In genomic region chr10:100350914-100351485, GRCh38 we compare ENCODE assay signal across 12 cellular contexts. TPM values are rescaled to one million over a fixed set of nuclear protein-coding genes. Genes with fewer than 3 reads are reported as not detected.
DNase-seq lines count a peak whose midpoint lies in the region; ATAC-seq and TF ChIP-seq lines count a peak whose summit lies in the region.
"Had no signal": no experiment of that assay in that cellular context is flagged by ENCODE, and none has a peak within 500 bp of the region (broad histone marks: within the 10 kb centered on the region; RNA-seq: fewer than 3 reads in every experiment).

No MANE protein-coding gene starts in this region.

- POLR2A ChIA-PET in activated CD4-positive, alpha-beta T cell treated with anti-CD3 and anti-CD28 coated beads, Interleukin-2, amount 10 ng/mL, durations not matched to agents 7 days and 5 days (lab: Charles Lee) = interaction anchor here (0.8 kb wide), 1 partner anchor 14 kb away, joined by 4 read pairs; no protein-coding TSS in a partner anchor

- CTCF ChIA-PET in activated CD4-positive, alpha-beta T cell treated with anti-CD3 and anti-CD28 coated beads, Interleukin-2, amount 10 ng/mL, durations not matched to agents 7 days and 5 days (lab: Charles Lee) = interaction anchor here (0.8 to 2.1 kb wide), 5 partner anchors 12 to 163 kb away, joined by 3 to 4 read pairs (median 3); no protein-coding TSS in a partner anchor

- H3K9me3 ChIP-seq in subcutaneous abdominal adipose tissue (ENCODE audit: control insufficient read depth in 5 of 5, low read length in 5 of 5) (no peaks in the 10 kb centered on the region), stomach (no peaks in the 10 kb centered on the region)
- H3K9me3 ChIP-seq: thyroid gland had no signal

- H3K4me1 ChIP-seq in subcutaneous abdominal adipose tissue (ENCODE audit: control insufficient read depth in 5 of 5, insufficient read depth in 5 of 5, low read length in 5 of 5) (peaks cover 4 to 81% (median 51%) of the 10 kb centered on the region in 5 donors), stomach (peaks cover 6 to 62% (median 27%) of the 10 kb centered on the region in 4 donors)

- no peaks in the 10 kb centered on the region for H3K9me3 Mint-ChIP-seq in activated CD4-positive, alpha-beta T cell treated with anti-CD3 and anti-CD28 coated beads, Interleukin-2, amount 10 ng/mL, durations not matched to agents 7 days and 5 days
- H3K9me3 Mint-ChIP-seq in activated T-helper 17 cell treated with anti-CD3 and anti-CD28 coated beads, Interleukin-2, amount 50 U/mL, for 72 hours = no peaks in the 10 kb centered on the region

- peak overlapping the region; percentile 32 for H3K27ac ChIP-seq in subcutaneous abdominal adipose tissue (ENCODE audit: low read depth, low read length)
- H3K27ac ChIP-seq in stomach = no peak overlapping the region
- H3K27ac ChIP-seq: thyroid gland had no signal

- no peak for TF ChIP-seq CTCF in foreskin fibroblast (IDR thresholded peaks at IDR 0.05; ENCODE audit: low read depth, low read length)
- no peak for TF ChIP-seq CTCF in stomach (IDR thresholded peaks at IDR 0.05)

- peaks cover 9 to 45% (median 15%) of the 10 kb centered on the region in 5 donors for H3K36me3 ChIP-seq in subcutaneous abdominal adipose tissue (ENCODE audit: control insufficient read depth in 5 of 5, insufficient read depth in 5 of 5, low read length in 5 of 5)
- H3K36me3 ChIP-seq in stomach = peaks cover 0 to 39% (median 11%) of the 10 kb centered on the region in 4 donors
- H3K36me3 ChIP-seq: thyroid gland had no signal

- ATAC-seq in activated T-helper 17 cell treated with anti-CD3 and anti-CD28 coated beads, Interleukin-2, amount 50 U/mL, for 72 hours (replicated peaks) = no peak

- H3K36me3 Mint-ChIP-seq in activated CD4-positive, alpha-beta T cell treated with anti-CD3 and anti-CD28 coated beads, Interleukin-2, amount 10 ng/mL, durations not matched to agents 7 days and 5 days (ENCODE audit: low read depth) = peaks cover 82% of the 10 kb centered on the region
- peaks cover 100% of the 10 kb centered on the region for H3K36me3 Mint-ChIP-seq in activated T-helper 17 cell treated with anti-CD3 and anti-CD28 coated beads, Interleukin-2, amount 50 U/mL, for 72 hours (ENCODE audit: low read depth)

- WGBS in stomach, 5 donors = 65 to 77% (median 68%) methylated on average over 5 of the region's 5 CpGs

- H3K4me3 ChIP-seq in foreskin fibroblast (ENCODE audit: low read depth in 1 of 2, low read length in 2 of 2) = peak overlapping the region; percentile 83 to 91
- peak overlapping the region in 2 of 5 donors; percentile 5 to 74 for H3K4me3 ChIP-seq in subcutaneous abdominal adipose tissue (ENCODE audit: low read depth in 1 of 5, low read length in 5 of 5)
- H3K4me3 ChIP-seq in stomach = no peak overlapping the region
- H3K4me3 ChIP-seq: thyroid gland had no signal

- H3K27me3 ChIP-seq in subcutaneous abdominal adipose tissue (ENCODE audit: control insufficient read depth in 5 of 5, insufficient read depth in 4 of 5, low read length in 5 of 5) = no peaks in the 10 kb centered on the region
- H3K27me3 ChIP-seq in stomach = peaks cover 0 to 6% (median 0%) of the 10 kb centered on the region in 3 donors
- H3K27me3 ChIP-seq: thyroid gland had no signal

- H3K9ac ChIP-seq in subcutaneous abdominal adipose tissue (ENCODE audit: low read length in 5 of 5) = no peak overlapping the region

- H3K27me3 Mint-ChIP-seq in activated CD4-positive, alpha-beta T cell treated with anti-CD3 and anti-CD28 coated beads, Interleukin-2, amount 10 ng/mL, durations not matched to agents 7 days and 5 days = no peaks in the 10 kb centered on the region
- peaks cover 4% of the 10 kb centered on the region for H3K27me3 Mint-ChIP-seq in activated T-helper 17 cell treated with anti-CD3 and anti-CD28 coated beads, Interleukin-2, amount 50 U/mL, for 72 hours

- intact Hi-C loops in stomach (cut with DNase I; ENCODE audit: low total_unique reads) = no loop called here

- H3K4me3 Mint-ChIP-seq in activated CD4-positive, alpha-beta T cell treated with anti-CD3 and anti-CD28 coated beads, Interleukin-2, amount 10 ng/mL, durations not matched to agents 7 days and 5 days = peak overlapping the region; percentile 42
- peak overlapping the region; percentile 99 for H3K4me3 Mint-ChIP-seq in activated T-helper 17 cell treated with anti-CD3 and anti-CD28 coated beads, Interleukin-2, amount 50 U/mL, for 72 hours

- TF ChIP-seq EP300 in stomach (IDR thresholded peaks at IDR 0.05) = no peak

- DNase-seq in activated CD4-positive, alpha-beta T cell treated with anti-CD3 and anti-CD28 coated beads, Interleukin-2, amount 10 ng/mL, durations not matched to agents 7 days and 5 days = no peak
- no peak for DNase-seq in activated CD4-positive, alpha-beta T cell treated with anti-CD3 and anti-CD28 coated beads for 4 hours
- no peak for DNase-seq in foreskin fibroblast
- DNase-seq in HK-2 (ENCODE audit: unreplicated experiment) = no peak
- DNase-seq in stomach = no peak
- DNase-seq in central memory CD4-positive, alpha-beta T cell = no peak
- DNase-seq: activated naive CD4-positive, alpha-beta T cell; foreskin melanocyte; NCI-H526; thyroid gland had no signal

- peaks cover 80% of the 10 kb centered on the region for H3K4me1 Mint-ChIP-seq in activated CD4-positive, alpha-beta T cell treated with anti-CD3 and anti-CD28 coated beads, Interleukin-2, amount 10 ng/mL, durations not matched to agents 7 days and 5 days
- peaks cover 40% of the 10 kb centered on the region for H3K4me1 Mint-ChIP-seq in activated T-helper 17 cell treated with anti-CD3 and anti-CD28 coated beads, Interleukin-2, amount 50 U/mL, for 72 hours

- TF ChIP-seq POLR2A in stomach (IDR thresholded peaks at IDR 0.05) = no peak

- no peak overlapping the region for H3K27ac Mint-ChIP-seq in activated CD4-positive, alpha-beta T cell treated with anti-CD3 and anti-CD28 coated beads, Interleukin-2, amount 10 ng/mL, durations not matched to agents 7 days and 5 days
- H3K27ac Mint-ChIP-seq in activated T-helper 17 cell treated with anti-CD3 and anti-CD28 coated beads, Interleukin-2, amount 50 U/mL, for 72 hours = peak overlapping the region; percentile 13

RNA-seq across cellular contexts. Expression of gene SCD, which starts 4.0 kb away (rescaled TPM):
- 100 to 1,000 TPM; 117 to 129 TPM for total RNA-seq in activated CD4-positive, alpha-beta T cell treated with anti-CD3 and anti-CD28 coated beads, Interleukin-2, amount 10 ng/mL, durations not matched to agents 7 days and 5 days
- total RNA-seq in activated T-helper 17 cell treated with anti-CD3 and anti-CD28 coated beads, Interleukin-2, amount 50 U/mL, for 72 hours = 100 to 1,000 TPM in 1 of 2 donors, 10 to 100 TPM in 1; 99.1 to 160 TPM
- total RNA-seq in stomach = 10 to 100 TPM in 3 of 5 donors, 1 to 10 TPM in 2; 2.3 to 36.2 (median 28.5) TPM
- polyA plus RNA-seq in stomach = 10 to 100 TPM in 2 of 3 donors, 1 to 10 TPM in 1; 5.5 to 19.1 (median 16.6) TPM

RNA-seq across cellular contexts. Expression of gene PKD2L1, which starts 21.0 kb away (rescaled TPM):
- total RNA-seq in activated CD4-positive, alpha-beta T cell treated with anti-CD3 and anti-CD28 coated beads, Interleukin-2, amount 10 ng/mL, durations not matched to agents 7 days and 5 days = not detected
- under 1 TPM; 0.30 to 0.66 TPM for total RNA-seq in activated T-helper 17 cell treated with anti-CD3 and anti-CD28 coated beads, Interleukin-2, amount 50 U/mL, for 72 hours
- total RNA-seq in stomach = under 1 TPM in 1 of 5 donors, not detected in 4; 0.89 TPM
- under 1 TPM in 1 of 3 donors, not detected in 2; 0.23 TPM for polyA plus RNA-seq in stomach
- total RNA-seq: thyroid gland had no signal

Comparison
In these comparisons a context has a peak if more than half of its experiments do, and no peak if none do; other contexts are left out.
1. H3K4me3 ChIP-seq: peak in foreskin fibroblast (2 of 2); none in stomach (0 of 4).